ENCODE assay signal across 8 cellular contexts in the genomic region with DNA sequence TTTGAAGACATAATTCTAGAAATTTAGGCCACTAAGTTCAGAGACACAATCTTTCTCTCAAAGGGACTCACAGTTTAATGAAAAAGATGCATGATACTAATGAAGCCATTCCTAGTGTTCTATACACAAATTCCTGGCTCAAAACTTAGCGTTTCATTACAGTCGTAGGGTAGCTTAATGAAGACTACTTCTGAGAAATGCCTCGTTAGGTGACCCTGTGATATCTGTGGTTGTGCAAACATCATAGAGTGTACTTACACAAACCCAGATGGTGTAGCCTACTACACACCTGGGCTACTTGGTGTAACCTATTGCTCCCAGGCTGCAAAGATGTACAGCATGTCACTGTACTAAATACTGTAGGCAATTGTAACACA.
DNase-seq lines count a peak whose midpoint lies in the region; ATAC-seq and TF ChIP-seq lines count a peak whose summit lies in the region.

No MANE protein-coding gene starts in this region.

- no peak for TF ChIP-seq CTCF in NB4 (IDR thresholded peaks at IDR 0.05; ENCODE audit: low read depth, low read length)

- TF ChIP-seq POLR2A in NB4 (IDR thresholded peaks at IDR 0.05; ENCODE audit: extremely low read depth, insufficient read length), result no peak

- H3K9me3 ChIP-seq in effector memory CD4-positive, alpha-beta T cell (ENCODE audit: control insufficient read depth, low read length), result no peaks in the 10 kb centered on the region

- DNase-seq in NB4 (ENCODE audit: low read depth) (no peak), NCI-H510A treated with DMSO at 0.1 percent for 48 hours (lab: John Stamatoyannopoulos, UW) (no peak)
- DNase-seq in effector memory CD4-positive, alpha-beta T cell, result no peak
- no peak for DNase-seq in NK-92 treated with Interleukin-12 subunit alpha and Interleukin-12 subunit beta, amount 100 ng/mL, for 24 hours (lab: John Stamatoyannopoulos, UW)

- ATAC-seq in GM18907 (IDR thresholded peaks at IDR 0.05; ENCODE audit: unreplicated experiment) (peak; percentile 6), HG03460 (IDR thresholded peaks at IDR 0.05; ENCODE audit: unreplicated experiment) (no peak), GM21528 (IDR thresholded peaks at IDR 0.05; ENCODE audit: low FRiP score, unreplicated experiment) (no peak)

- no peaks in the 10 kb centered on the region for H3K36me3 ChIP-seq in effector memory CD4-positive, alpha-beta T cell (ENCODE audit: control insufficient read depth, insufficient read depth, low read length)

- H3K27ac ChIP-seq in effector memory CD4-positive, alpha-beta T cell (ENCODE audit: insufficient read depth, low read length, poor library complexity, severe bottlenecking), result no peak overlapping the region
- no peak overlapping the region for H3K27ac ChIP-seq in skin epidermis

- peaks cover 6% of the 10 kb centered on the region for H3K4me1 ChIP-seq in effector memory CD4-positive, alpha-beta T cell (ENCODE audit: control insufficient read depth, insufficient read depth, low read length, poor library complexity, severe bottlenecking)

- H3K27me3 ChIP-seq in effector memory CD4-positive, alpha-beta T cell (replicated peaks; ENCODE audit: control insufficient read depth, insufficient read depth, low read length, poor library complexity, severe bottlenecking), result no peaks in the 10 kb centered on the region

- peak overlapping the region; percentile 35 for H3K4me3 ChIP-seq in NB4 (ENCODE audit: low read depth, low read length)
- H3K4me3 ChIP-seq in effector memory CD4-positive, alpha-beta T cell (ENCODE audit: insufficient read depth, low read depth, low read length, poor library complexity, severe bottlenecking), result peak overlapping the region; percentile 89
- H3K4me3 ChIP-seq in skin epidermis, result peak overlapping the region in 5 of 7 experiments; percentile 84 to 99 (median 88)

Comparison
In these comparisons a context has a peak if more than half of its experiments do, and no peak if none do; other contexts are left out.
1. H3K4me3 ChIP-seq: peak in every context shown above with its lines; median percentile 89 in effector memory CD4-positive, alpha-beta T cell; 88 in skin epidermis; 35 in NB4.